ENCODE assay signal across 34 cellular contexts in the genomic region with DNA sequence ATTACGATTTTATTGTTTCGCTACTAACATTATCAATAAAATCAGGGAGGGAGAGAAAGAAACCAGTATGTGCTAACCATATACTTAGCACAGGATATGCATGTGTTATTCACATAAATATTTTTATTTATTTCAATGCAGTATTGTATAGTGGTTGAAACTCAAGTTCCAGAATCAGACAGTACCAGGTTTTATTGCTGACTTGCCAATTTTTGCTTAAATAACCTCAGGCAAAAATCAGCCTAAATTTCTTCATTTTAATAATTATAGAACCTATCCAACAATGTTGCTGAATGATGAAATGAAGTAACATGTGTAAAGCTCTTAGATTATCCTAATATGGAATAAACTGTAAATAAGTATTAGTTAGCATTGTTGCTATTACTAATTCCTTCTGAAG.
"Had no signal": no experiment of that assay in that cellular context is flagged by ENCODE, and none has a peak within 500 bp of the region (broad histone marks: within the 10 kb centered on the region; RNA-seq: fewer than 3 reads in every experiment).

No MANE protein-coding gene starts in this region.

- H3K27me3 ChIP-seq: adrenal gland, body of pancreas, brain microvascular endothelial cell, breast epithelium had no signal

- H3K27ac ChIP-seq: adrenal gland, body of pancreas, brain microvascular endothelial cell, breast epithelium, VCaP had no signal

- ATAC-seq: activated CD8-positive, alpha-beta T cell treated with anti-CD3 and anti-CD28 coated beads for 36 hours; activated naive CD4-positive, alpha-beta T cell treated with anti-CD3 and anti-CD28 coated beads, Interleukin-2, amount 50 U/mL, for 72 hours; activated T-cell treated with anti-CD3 and anti-CD28 coated beads, Interleukin-2, amount 50 U/mL, for 4 hours; activated T-cell treated with anti-CD3 and anti-CD28 coated beads, Interleukin-2, amount 50 U/mL, for 72 hours; activated T-helper 17 cell treated with anti-CD3 and anti-CD28 coated beads, Interleukin-2, amount 50 U/mL, for 72 hours; body of pancreas had no signal

- FAIRE-seq: astrocyte, colon, TTC549 had no signal

- H3K4me1 ChIP-seq: adrenal gland, body of pancreas, breast epithelium had no signal

- H3K9me3 ChIP-seq: adrenal gland, body of pancreas, breast epithelium had no signal

- H3K4me3 ChIP-seq: adrenal gland, body of pancreas, breast epithelium had no signal

- DNase-seq: activated B cell treated with CpG ODN at 0.5 μM for 24 hours; activated CD4-positive, alpha-beta memory T cell treated with anti-CD3 and anti-CD28 coated beads for 36 hours; activated CD4-positive, alpha-beta T cell treated with anti-CD3 and anti-CD28 coated beads for 4 hours; activated CD4-positive, alpha-beta T cell treated with anti-CD3 and anti-CD28 coated beads, Interleukin-2, amount 10 ng/mL, durations not matched to agents 24 days and 14 days; activated CD4-positive, alpha-beta T cell treated with anti-CD3 and anti-CD28 coated beads, Interleukin-2, amount 50 U/mL, for 1 hour; activated CD4-positive, alpha-beta T cell treated with anti-CD3 and anti-CD28 coated beads, Interleukin-2, amount 50 U/mL, for 4 hours; activated CD4-positive, CD25-positive, alpha-beta regulatory T cell treated with anti-CD3 and anti-CD28 coated beads, Interleukin-2, amount 50 U/mL, for 72 hours; activated CD8-positive, alpha-beta memory T cell treated with anti-CD3 and anti-CD28 coated beads, Interleukin-2, amount 50 U/mL, for 4 hours; activated CD8-positive, alpha-beta T cell treated with anti-CD3 and anti-CD28 coated beads for 36 hours; activated effector memory CD4-positive, alpha-beta T cell treated with anti-CD3 and anti-CD28 coated beads, Interleukin-2, amount 50 U/mL, for 16 hours; activated gamma-delta T cell treated with Interleukin-2 at 50 U/mL for 16 hours; activated naive CD4-positive, alpha-beta T cell; activated naive CD4-positive, alpha-beta T cell treated with anti-CD3 and anti-CD28 coated beads for 36 hours; activated naive CD4-positive, alpha-beta T cell treated with anti-CD3 and anti-CD28 coated beads, Interleukin-2, amount 50 U/mL, for 16 hours; activated naive CD8-positive, alpha-beta T cell treated with anti-CD3 and anti-CD28 coated beads for 36 hours; activated T-cell treated with anti-CD3 and anti-CD28 coated beads for 4 hours; activated T-cell treated with anti-CD3 and anti-CD28 coated beads, Interleukin-2, amount 50 U/mL, for 1 hour; activated T-cell treated with anti-CD3 and anti-CD28 coated beads, Interleukin-2, amount 50 U/mL, for 4 hours; activated T-cell treated with anti-CD3 and anti-CD28 coated beads, Interleukin-2, amount 50 U/mL, for 72 hours; adrenal gland; amniotic stem cell; aorta; body of pancreas; brain microvascular endothelial cell; central memory CD4-positive, alpha-beta T cell; T-helper 2 cell; T-helper 9 cell had no signal

- H3K36me3 ChIP-seq: adrenal gland, brain microvascular endothelial cell, breast epithelium had no signal
